Comparison of ENCODE assay signal across 8 cellular contexts in genomic region chr19:58545286-58546068, GRCh38. TPM values are rescaled to one million over a fixed set of nuclear protein-coding genes. Genes with fewer than 3 reads are reported as not detected.
DNase-seq lines count a peak whose midpoint lies in the region; ATAC-seq and TF ChIP-seq lines count a peak whose summit lies in the region.

No MANE protein-coding gene starts in this region.

- no peaks in the 10 kb centered on the region for H3K9me3 Mint-ChIP-seq in T-helper 2 cell treated with Interferon-gamma antibody and Interleukin-4, amounts not matched to agents 5 μg/mL and 100 μg/mL, for 36 hours

- peak overlapping the region; percentile 97 for H3K4me3 Mint-ChIP-seq in T-helper 2 cell treated with Interferon-gamma antibody and Interleukin-4, amounts not matched to agents 5 μg/mL and 100 μg/mL, for 36 hours

- peaks cover 49% of the 10 kb centered on the region for H3K36me3 Mint-ChIP-seq in T-helper 2 cell treated with Interferon-gamma antibody and Interleukin-4, amounts not matched to agents 5 μg/mL and 100 μg/mL, for 36 hours (ENCODE audit: low read depth)

- no peaks in the 10 kb centered on the region for H3K27me3 ChIP-seq in psoas muscle (ENCODE audit: insufficient read depth in 3 of 3, low read length in 2 of 3)

- H3K27ac ChIP-seq in psoas muscle: peak overlapping the region; percentile 97

- H3K27ac Mint-ChIP-seq in T-helper 2 cell treated with Interferon-gamma antibody and Interleukin-4, amounts not matched to agents 5 μg/mL and 100 μg/mL, for 36 hours: peak overlapping the region; percentile 86

- 9 to 11% (median 11%) methylated on average over 22 of the region's 22 CpGs for WGBS in psoas muscle, 3 donors

- peaks cover 24 to 53% of the 10 kb centered on the region in 2 donors for H3K36me3 ChIP-seq in psoas muscle (ENCODE audit: insufficient read depth in 1 of 2, low read depth in 1 of 2)

- no peak for TF ChIP-seq CTCF in fibroblast of mammary gland (conservative IDR thresholded peaks at IDR 0.05; ENCODE audit: control insufficient read depth, insufficient read depth, low read depth, low read length)
- no peak for TF ChIP-seq CTCF in psoas muscle (IDR thresholded peaks at IDR 0.05)

- peaks cover 22% of the 10 kb centered on the region for H3K4me1 Mint-ChIP-seq in T-helper 2 cell treated with Interferon-gamma antibody and Interleukin-4, amounts not matched to agents 5 μg/mL and 100 μg/mL, for 36 hours (ENCODE audit: low read depth)

- intact Hi-C loops in psoas muscle (cut with DNase I): no loop called here

- no peaks in the 10 kb centered on the region for H3K9me3 ChIP-seq in psoas muscle

- DNase-seq in T-helper 2 cell treated with Interferon-gamma antibody and Interleukin-4, amounts not matched to agents 5 μg/mL and 100 μg/mL, for 36 hours (ENCODE audit: low spot score): no peak
- no peak for DNase-seq in fibroblast of mammary gland (ENCODE audit: low read depth)
- DNase-seq in psoas muscle: no peak
- DNase-seq in ecto neural progenitor cell (ENCODE audit: low spot score): no peak
- DNase-seq in NCI-H2196 (lab: John Stamatoyannopoulos, UW; ENCODE audit: unreplicated experiment): no peak

- H3K4me1 ChIP-seq in psoas muscle: peaks cover 20% of the 10 kb centered on the region

- ATAC-seq in psoas muscle (no peak), GM21360 (IDR thresholded peaks at IDR 0.05; ENCODE audit: unreplicated experiment) (no peak), esophagus mucosa (no peak)

- peak overlapping the region; percentile 91 for H3K4me3 ChIP-seq in GM08714 (ENCODE audit: low read length)
- H3K4me3 ChIP-seq in fibroblast of mammary gland (ENCODE audit: control insufficient read depth, low read depth, low read length): peak overlapping the region; percentile 74
- peak overlapping the region; percentile 95 for H3K4me3 ChIP-seq in psoas muscle

- H3K27me3 Mint-ChIP-seq in T-helper 2 cell treated with Interferon-gamma antibody and Interleukin-4, amounts not matched to agents 5 μg/mL and 100 μg/mL, for 36 hours (ENCODE audit: low read depth): peaks cover 11% of the 10 kb centered on the region

RNA-seq across cellular contexts. Expression of gene TRIM28, which starts 1.6 kb away (rescaled TPM):
- 100 to 1,000 TPM; 165 to 212 (median 197) TPM for total RNA-seq in psoas muscle
- 100 to 1,000 TPM; 141 to 154 (median 147) TPM for polyA plus RNA-seq in psoas muscle
- total RNA-seq in esophagus mucosa: 204 TPM

RNA-seq across cellular contexts. Expression of gene CHMP2A, which starts 9.4 kb away (rescaled TPM):
- total RNA-seq in psoas muscle: 100 to 1,000 TPM in 2 of 4 donors, 10 to 100 TPM in 2; 96.5 to 126 (median 103) TPM
- 100 to 1,000 TPM; 149 to 184 (median 157) TPM for polyA plus RNA-seq in psoas muscle
- total RNA-seq in esophagus mucosa: 98.8 TPM

RNA-seq across cellular contexts. Expression of gene UBE2M, which starts 12.9 kb away (rescaled TPM):
- 100 to 1,000 TPM in 3 of 4 donors, 10 to 100 TPM in 1; 95.4 to 146 (median 125) TPM for total RNA-seq in psoas muscle
- polyA plus RNA-seq in psoas muscle: 100 to 1,000 TPM in 2 of 3 donors, 10 to 100 TPM in 1; 86.8 to 146 (median 145) TPM
- 52.8 TPM for total RNA-seq in esophagus mucosa

RNA-seq across cellular contexts. Expression of gene ZBTB45, which starts 25.9 kb away (rescaled TPM):
- total RNA-seq in psoas muscle (10 to 100 TPM in 1 of 4 donors, 1 to 10 TPM in 3; 7.7 to 13.0 (median 9.9) TPM), esophagus mucosa (8.0 TPM)
- 10 to 100 TPM in 1 of 3 donors, 1 to 10 TPM in 2; 6.2 to 12.5 (median 8.5) TPM for polyA plus RNA-seq in psoas muscle

RNA-seq across cellular contexts. Expression of gene MZF1, which starts 27.7 kb away (rescaled TPM):
- 10 to 100 TPM in 2 of 4 donors, 1 to 10 TPM in 2; 8.2 to 13.0 (median 11.1) TPM for total RNA-seq in psoas muscle
- 10 to 100 TPM in 1 of 3 donors, 1 to 10 TPM in 2; 5.0 to 12.5 (median 8.2) TPM for polyA plus RNA-seq in psoas muscle
- total RNA-seq in esophagus mucosa: 9.4 TPM
